ENCODE assay signal across 8 cellular contexts in the genomic region with DNA sequence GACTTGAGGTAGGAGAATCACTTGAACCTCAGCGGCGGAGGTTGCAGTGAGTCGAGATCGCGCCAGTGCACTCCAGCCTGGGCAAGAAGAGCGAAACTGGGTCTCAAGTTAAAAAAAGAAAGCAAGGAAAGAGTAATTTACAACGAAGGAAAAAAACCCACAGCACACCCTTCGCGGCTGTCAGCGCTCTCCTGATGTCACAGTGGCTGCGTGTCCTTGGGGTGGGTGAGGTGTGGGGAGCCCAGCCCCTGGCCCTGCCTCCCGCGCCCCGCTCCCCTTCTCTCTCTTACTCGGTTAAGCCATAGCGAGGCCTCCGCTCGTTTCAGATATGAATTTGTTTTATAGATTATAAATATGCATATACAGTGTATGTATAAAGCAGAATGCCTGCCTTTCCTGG. TPM values are rescaled to one million over a fixed set of nuclear protein-coding genes. Genes with fewer than 3 reads are reported as not detected.
DNase-seq lines count a peak whose midpoint lies in the region; ATAC-seq and TF ChIP-seq lines count a peak whose summit lies in the region.

No MANE protein-coding gene starts in this region.

- peak overlapping the region; percentile 44 for H3K4me3 Mint-ChIP-seq in activated CD8-positive, alpha-beta T cell treated with anti-CD3 and anti-CD28 coated beads for 36 hours

- CTCF ChIA-PET in activated CD8-positive, alpha-beta T cell treated with anti-CD3 and anti-CD28 coated beads for 36 hours (lab: Charles Lee) = interaction anchor here (0.6 to 2.0 kb wide), 5 partner anchors 28 to 163 kb away, joined by 3 to 20 read pairs (median 6); partner anchors contain the start of genes MAPK8IP3 and TMEM204

- H3K36me3 ChIP-seq in heart left ventricle = peaks cover 0 to 41% (median 34%) of the 10 kb centered on the region in 9 donors
- H3K36me3 ChIP-seq in lower lobe of right lung = peaks cover 34% of the 10 kb centered on the region
- peaks cover 0 to 21% of the 10 kb centered on the region in 2 donors for H3K36me3 ChIP-seq in vagina
- peaks cover 0 to 35% (median 0%) of the 10 kb centered on the region in 3 donors for H3K36me3 ChIP-seq in Peyer's patch

- peaks cover 32% of the 10 kb centered on the region for H3K4me1 Mint-ChIP-seq in activated CD8-positive, alpha-beta T cell treated with anti-CD3 and anti-CD28 coated beads for 36 hours (ENCODE audit: low read depth)

- TF ChIP-seq CTCF in heart left ventricle (IDR thresholded peaks at IDR 0.05) = no peak
- no peak for TF ChIP-seq CTCF in activated CD8-positive, alpha-beta T cell treated with anti-CD3 and anti-CD28 coated beads for 36 hours (IDR thresholded peaks at IDR 0.05)
- no peak for TF ChIP-seq CTCF in lower lobe of right lung (IDR thresholded peaks at IDR 0.05)
- TF ChIP-seq CTCF in vagina (IDR thresholded peaks at IDR 0.05) = no peak
- no peak for TF ChIP-seq CTCF in Peyer's patch (IDR thresholded peaks at IDR 0.05)

- H3K27me3 ChIP-seq in heart left ventricle (no peaks in the 10 kb centered on the region), lower lobe of right lung (ENCODE audit: low read depth) (no peaks in the 10 kb centered on the region), vagina (no peaks in the 10 kb centered on the region), Peyer's patch (no peaks in the 10 kb centered on the region)

- intact Hi-C loops in heart left ventricle (cut with DNase I) (loop anchor here in 1 of 10 donors (10.0 kb wide), 1 partner anchor 183 kb away; the partner anchor contains the start of gene TELO2), cardiac septum (cut with DNase I) (no loop called here), lower lobe of right lung (cut with DNase I) (no loop called here), vagina (cut with DNase I) (no loop called here)
- intact Hi-C loops in activated CD8-positive, alpha-beta T cell treated with anti-CD3 and anti-CD28 coated beads for 36 hours (cut with micrococcal nuclease) = no loop called here

- no peaks in the 10 kb centered on the region for H3K9me3 Mint-ChIP-seq in activated CD8-positive, alpha-beta T cell treated with anti-CD3 and anti-CD28 coated beads for 36 hours

- H3K27ac ChIP-seq in heart left ventricle (peak overlapping the region in 2 of 12 donors; percentile 17 to 42), lower lobe of right lung (no peak overlapping the region), vagina (peak overlapping the region; percentile 67), Peyer's patch (peak overlapping the region in 1 of 4 donors; percentile 78)

- H3K27ac Mint-ChIP-seq in activated CD8-positive, alpha-beta T cell treated with anti-CD3 and anti-CD28 coated beads for 36 hours = no peak overlapping the region

- H3K9me3 ChIP-seq in heart left ventricle (no peaks in the 10 kb centered on the region), lower lobe of right lung (no peaks in the 10 kb centered on the region), vagina (no peaks in the 10 kb centered on the region), Peyer's patch (no peaks in the 10 kb centered on the region)

- no peak for TF ChIP-seq POLR2A in heart left ventricle (IDR thresholded peaks at IDR 0.05)
- no peak for TF ChIP-seq POLR2A in vagina (IDR thresholded peaks at IDR 0.05)
- no peak for TF ChIP-seq POLR2A in Peyer's patch (IDR thresholded peaks at IDR 0.05)

- DNase-seq in heart left ventricle (no peak), cardiac septum (ENCODE audit: low spot score) (no peak), lower lobe of right lung (no peak), vagina (ENCODE audit: extremely low spot score in 2 of 2) (no peak), NCI-H1417 treated with DMSO at 0.1 percent for 48 hours (lab: John Stamatoyannopoulos, UW) (no peak), Peyer's patch (no peak)
- no peak for DNase-seq in activated CD8-positive, alpha-beta T cell treated with anti-CD3 and anti-CD28 coated beads for 36 hours
- DNase-seq in stimulated activated CD4-positive, alpha-beta T cell treated with anti-CD3 and anti-CD28 coated beads, Interleukin-4, amount 100 ng/mL, for 24 hours = no peak

- H3K4me1 ChIP-seq in heart left ventricle (peaks cover 0 to 16% (median 9%) of the 10 kb centered on the region in 12 donors), lower lobe of right lung (peaks cover 14% of the 10 kb centered on the region), vagina (peaks cover 10% of the 10 kb centered on the region), Peyer's patch (no peaks in the 10 kb centered on the region)

- H3K4me3 ChIP-seq in heart left ventricle (peak overlapping the region in 9 of 12 donors; percentile 61 to 98 (median 77)), lower lobe of right lung (peak overlapping the region; percentile 77), vagina (peak overlapping the region; percentile 67 to 72), Peyer's patch (peak overlapping the region in 2 of 4 donors; percentile 87 to 96)

- H3K36me3 Mint-ChIP-seq in activated CD8-positive, alpha-beta T cell treated with anti-CD3 and anti-CD28 coated beads for 36 hours (ENCODE audit: low read depth) = peaks cover 32% of the 10 kb centered on the region

- POLR2A ChIA-PET in activated CD8-positive, alpha-beta T cell treated with anti-CD3 and anti-CD28 coated beads for 36 hours (lab: Charles Lee) = interaction anchor here (0.7 to 3.6 kb wide), 5 partner anchors 9 to 40 kb away, joined by 3 to 14 read pairs (median 4); partner anchors contain the start of gene MAPK8IP3

- H3K27me3 Mint-ChIP-seq in activated CD8-positive, alpha-beta T cell treated with anti-CD3 and anti-CD28 coated beads for 36 hours = no peaks in the 10 kb centered on the region

- no peak for ATAC-seq in heart left ventricle
- no peak for ATAC-seq in activated CD8-positive, alpha-beta T cell treated with anti-CD3 and anti-CD28 coated beads for 36 hours
- ATAC-seq in lower lobe of right lung = no peak

- 89 to 93% (median 91%) methylated on average over 18 of the region's 18 CpGs for WGBS in heart left ventricle, 4 donors

RNA-seq across cellular contexts. Expression of gene JPT2, which starts 0.7 kb away (rescaled TPM):
- 10 to 100 TPM; 11.7 to 50.4 (median 34.1) TPM for total RNA-seq in heart left ventricle
- 10 to 100 TPM; 11.0 to 76.1 TPM for polyA plus RNA-seq in heart left ventricle
- total RNA-seq in cardiac septum = 26.2 TPM
- 10 to 100 TPM; 61.5 to 62.2 TPM for total RNA-seq in activated CD8-positive, alpha-beta T cell treated with anti-CD3 and anti-CD28 coated beads for 36 hours
- total RNA-seq in lower lobe of right lung = 53.1 TPM
- 19.9 TPM for total RNA-seq in vagina
- total RNA-seq in Peyer's patch = 10 to 100 TPM; 22.7 to 32.3 (median 25.0) TPM

RNA-seq across cellular contexts. Expression of gene MAPK8IP3, which starts 28.7 kb away (rescaled TPM):
- total RNA-seq in heart left ventricle (10 to 100 TPM; 29.5 to 71.3 (median 63.1) TPM), cardiac septum (71.4 TPM), lower lobe of right lung (63.0 TPM), vagina (44.9 TPM), Peyer's patch (100 to 1,000 TPM in 3 of 4 donors, 10 to 100 TPM in 1; 78.1 to 456 (median 193) TPM)
- polyA plus RNA-seq in heart left ventricle = 10 to 100 TPM; 29.5 to 70.2 TPM
- total RNA-seq in activated CD8-positive, alpha-beta T cell treated with anti-CD3 and anti-CD28 coated beads for 36 hours = 10 to 100 TPM; 58.4 to 65.1 TPM
